In genomic region chr15:57537072-57537471, GRCh38 we compare ENCODE assay signal across 10 cellular contexts. TPM values are rescaled to one million over a fixed set of nuclear protein-coding genes. Genes with fewer than 3 reads are reported as not detected.
A peak's percentile ranks its signal among the peaks of the same experiment; 100 is the strongest.
DNase-seq lines count a peak whose midpoint lies in the region; ATAC-seq and TF ChIP-seq lines count a peak whose summit lies in the region.
"Had no signal": no experiment of that assay in that cellular context is flagged by ENCODE, and none has a peak within 500 bp of the region (broad histone marks: within the 10 kb centered on the region; RNA-seq: fewer than 3 reads in every experiment).

No MANE protein-coding gene starts in this region.

- H3K4me1 ChIP-seq in right cardiac atrium (ENCODE audit: control insufficient read depth, insufficient read depth, low read length): peaks cover 5% of the 10 kb centered on the region
- no peaks in the 10 kb centered on the region for H3K4me1 ChIP-seq in CD8-positive, alpha-beta memory T cell (ENCODE audit: insufficient read depth, low read length)

- no peak overlapping the region for H3K27ac ChIP-seq in right cardiac atrium (ENCODE audit: low read length)
- H3K27ac ChIP-seq in CD8-positive, alpha-beta memory T cell (ENCODE audit: low read depth, low read length): no peak overlapping the region

- no peak overlapping the region for H3K4me3 Mint-ChIP-seq in CD8-positive, alpha-beta memory T cell
- H3K4me3 Mint-ChIP-seq in natural killer cell: no peak overlapping the region
- H3K4me3 Mint-ChIP-seq: activated T-helper 1 cell treated with anti-CD3 and anti-CD28 coated beads, Interleukin-12 subunit alpha, Interleukin-12 subunit beta, Interleukin-2, Interleukin-4 antibody, amounts not matched to agents 30 ng/mL and 10 ng/mL and 1 ng/mL, durations not matched to agents 14 hours and 24 hours and 36 hours had no signal

- H3K36me3 ChIP-seq in CD8-positive, alpha-beta memory T cell (ENCODE audit: insufficient read depth, low read length): no peaks in the 10 kb centered on the region

- intact Hi-C loops in right cardiac atrium (cut with DNase I) (loop anchor here in 1 of 4 donors (10.0 kb wide), 1 partner anchor 1042 kb away; no protein-coding TSS in a partner anchor), Right ventricle myocardium inferior (cut with DNase I) (no loop called here), natural killer cell (cut with micrococcal nuclease) (no loop called here)

- H3K4me3 ChIP-seq in right cardiac atrium (ENCODE audit: low read length): no peak overlapping the region
- H3K4me3 ChIP-seq in CD8-positive, alpha-beta memory T cell (ENCODE audit: low read length): no peak overlapping the region

- H3K27ac Mint-ChIP-seq in CD8-positive, alpha-beta memory T cell: no peak overlapping the region
- no peak overlapping the region for H3K27ac Mint-ChIP-seq in natural killer cell
- H3K27ac Mint-ChIP-seq: activated T-helper 1 cell treated with anti-CD3 and anti-CD28 coated beads, Interleukin-12 subunit alpha, Interleukin-12 subunit beta, Interleukin-2, Interleukin-4 antibody, amounts not matched to agents 30 ng/mL and 10 ng/mL and 1 ng/mL, durations not matched to agents 14 hours and 24 hours and 36 hours had no signal

- WGBS in right cardiac atrium: 71% methylated on average over 7 of the region's 7 CpGs

- ATAC-seq in right cardiac atrium: peak; percentile 41 to 47
- no peak for ATAC-seq in Right ventricle myocardium inferior
- no peak for ATAC-seq in natural killer cell

- H3K9me3 ChIP-seq in right cardiac atrium (ENCODE audit: control insufficient read depth, low read length): no peaks in the 10 kb centered on the region
- no peaks in the 10 kb centered on the region for H3K9me3 ChIP-seq in CD8-positive, alpha-beta memory T cell (ENCODE audit: low read length)

- DNase-seq in right cardiac atrium (peak; percentile 64 to 75 (median 73)), Right ventricle myocardium inferior (ENCODE audit: missing footprints) (no peak), SW480 (ENCODE audit: low spot score) (peak; percentile 78), iris pigment epithelial cell (ENCODE audit: low read depth) (peak; percentile 51), SKM-1 (lab: John Stamatoyannopoulos, UW; ENCODE audit: unreplicated experiment) (no peak), NCI-H187 (lab: John Stamatoyannopoulos, UW) (no peak), natural killer cell (no peak)
- no peak for DNase-seq in CD8-positive, alpha-beta memory T cell

- TF ChIP-seq CTCF in natural killer cell (IDR thresholded peaks at IDR 0.05): no peak

- peaks cover 14 to 28% of the 10 kb centered on the region in 2 donors for H3K27me3 Mint-ChIP-seq in CD8-positive, alpha-beta memory T cell
- H3K27me3 Mint-ChIP-seq in natural killer cell (ENCODE audit: low read depth in 2 of 2): peaks cover 13 to 23% of the 10 kb centered on the region in 2 donors

- H3K36me3 Mint-ChIP-seq in CD8-positive, alpha-beta memory T cell: no peaks in the 10 kb centered on the region
- H3K36me3 Mint-ChIP-seq in natural killer cell: no peaks in the 10 kb centered on the region

- CTCF ChIA-PET in CD8-positive, alpha-beta memory T cell (lab: Charles Lee): interaction anchor here (0.8 kb wide), 1 partner anchor 9 kb away, joined by 4 read pairs; no protein-coding TSS in a partner anchor

- no peaks in the 10 kb centered on the region for H3K4me1 Mint-ChIP-seq in CD8-positive, alpha-beta memory T cell
- no peaks in the 10 kb centered on the region for H3K4me1 Mint-ChIP-seq in natural killer cell

- peaks cover 0 to 5% (median 2%) of the 10 kb centered on the region in 5 donors for H3K9me3 Mint-ChIP-seq in CD8-positive, alpha-beta memory T cell
- no peaks in the 10 kb centered on the region for H3K9me3 Mint-ChIP-seq in natural killer cell

- no peaks in the 10 kb centered on the region for H3K27me3 ChIP-seq in right cardiac atrium (ENCODE audit: control insufficient read depth, insufficient read depth)
- H3K27me3 ChIP-seq in CD8-positive, alpha-beta memory T cell (ENCODE audit: insufficient read depth, low read length, poor library complexity, severe bottlenecking): no peaks in the 10 kb centered on the region

- POLR2A ChIA-PET in CD8-positive, alpha-beta memory T cell (lab: Charles Lee): no interaction called here

RNA-seq across cellular contexts. Expression of gene MYZAP, which starts 54.6 kb away (rescaled TPM):
- total RNA-seq in right cardiac atrium: 100 to 1,000 TPM; 557 to 764 (median 622) TPM
- 558 TPM for polyA plus RNA-seq in right cardiac atrium
- total RNA-seq in Right ventricle myocardium inferior: 869 TPM
- total RNA-seq in CD8-positive, alpha-beta memory T cell: not detected
- polyA plus RNA-seq in CD8-positive, alpha-beta memory T cell: not detected
- total RNA-seq in natural killer cell: not detected
- total RNA-seq: activated T-helper 1 cell treated with anti-CD3 and anti-CD28 coated beads, Interleukin-12 subunit alpha, Interleukin-12 subunit beta, Interleukin-2, Interleukin-4 antibody, amounts not matched to agents 30 ng/mL and 10 ng/mL and 1 ng/mL, durations not matched to agents 14 hours and 24 hours and 36 hours had no signal
- polyA plus RNA-seq: neural cell had no signal

Comparison
In these comparisons a context has a peak if more than half of its experiments do, and no peak if none do; other contexts are left out.
1. ATAC-seq: peak in right cardiac atrium (2 of 2); none in Right ventricle myocardium inferior (single experiment) and natural killer cell (0 of 3).
2. DNase-seq: peak in right cardiac atrium (3 of 3), SW480 (single experiment) and iris pigment epithelial cell (single experiment); none in Right ventricle myocardium inferior (single experiment), SKM-1 (single experiment), NCI-H187 (0 of 2), CD8-positive, alpha-beta memory T cell (0 of 5) and natural killer cell (single experiment).
3. RNA of gene MYZAP, which starts 54.6 kb away (total RNA-seq): 869 TPM in Right ventricle myocardium inferior (single experiment) and 557 to 764 TPM in right cardiac atrium; not detected in CD8-positive, alpha-beta memory T cell and not detected in natural killer cell; every median in the first group is over 100 times any median in the second.